Comparison of ENCODE assay signal across 10 cellular contexts in genomic region chr2:217695033-217695520, GRCh38.
DNase-seq lines count a peak whose midpoint lies in the region; ATAC-seq and TF ChIP-seq lines count a peak whose summit lies in the region.
"Had no signal": no experiment of that assay in that cellular context is flagged by ENCODE, and none has a peak within 500 bp of the region (broad histone marks: within the 10 kb centered on the region; RNA-seq: fewer than 3 reads in every experiment).

No MANE protein-coding gene starts in this region.

- H3K4me1 ChIP-seq in RWPE2 (ENCODE audit: insufficient read depth, poor library complexity, severe bottlenecking) (peaks cover 4% of the 10 kb centered on the region), gastrocnemius medialis (peaks cover 0 to 5% of the 10 kb centered on the region in 2 donors)

- H3K9me3 ChIP-seq in RWPE2 (ENCODE audit: severe bottlenecking): no peaks in the 10 kb centered on the region
- H3K9me3 ChIP-seq in gastrocnemius medialis: no peaks in the 10 kb centered on the region

- DNase-seq in Daoy (ENCODE audit: low read depth) (peak; percentile 48), RWPE2 (ENCODE audit: low spot score) (peak; percentile 70), fibroblast of mammary gland (ENCODE audit: low read depth) (peak; percentile 95), gastrocnemius medialis (no peak), NCI-H524 (lab: John Stamatoyannopoulos, UW) (no peak), NCI-H345 (lab: John Stamatoyannopoulos, UW) (no peak)
- DNase-seq: DMS79 treated with DMSO at 0.1 percent for 48 hours, SHP77 treated with DMSO at 0.1 percent for 48 hours had no signal

- peak overlapping the region; percentile 10 for H3K27ac ChIP-seq in RWPE2 (ENCODE audit: poor library complexity, severe bottlenecking)
- peak overlapping the region in 3 of 4 donors; percentile 14 to 50 (median 32) for H3K27ac ChIP-seq in gastrocnemius medialis

- in situ Hi-C loops in gastrocnemius medialis (cut with MboI; ENCODE audit: low sequenced_read_pairs in 4 of 4): no loop called here

- intact Hi-C loops in gastrocnemius medialis (cut with DNase I; ENCODE audit: low total_unique reads): no loop called here

- TF ChIP-seq CTCF in RWPE2 (IDR thresholded peaks at IDR 0.05; ENCODE audit: poor library complexity, severe bottlenecking) (no peak), fibroblast of mammary gland (conservative IDR thresholded peaks at IDR 0.05; ENCODE audit: control insufficient read depth, insufficient read depth, low read depth, low read length) (no peak), gastrocnemius medialis (IDR thresholded peaks at IDR 0.05 in 4 of 5, conservative IDR thresholded peaks at IDR 0.05 in 1 of 5) (no peak)

- H3K27me3 ChIP-seq in RWPE2 (ENCODE audit: insufficient read depth, poor library complexity, severe bottlenecking) (no peaks in the 10 kb centered on the region), gastrocnemius medialis (no peaks in the 10 kb centered on the region)

- H3K36me3 ChIP-seq in RWPE2 (ENCODE audit: low read depth): no peaks in the 10 kb centered on the region
- no peaks in the 10 kb centered on the region for H3K36me3 ChIP-seq in gastrocnemius medialis

- no peak for TF ChIP-seq POLR2A in gastrocnemius medialis (IDR thresholded peaks at IDR 0.05)

- peak; percentile 87 for ATAC-seq in RWPE2 (ENCODE audit: low read depth)
- ATAC-seq in gastrocnemius medialis: peak; percentile 39 to 58
- ATAC-seq in HG02840 (IDR thresholded peaks at IDR 0.05; ENCODE audit: low FRiP score, unreplicated experiment): no peak
- ATAC-seq in HG03342 (IDR thresholded peaks at IDR 0.05; ENCODE audit: unreplicated experiment): no peak

- H3K4me3 ChIP-seq in RWPE2 (ENCODE audit: severe bottlenecking) (no peak overlapping the region), fibroblast of mammary gland (ENCODE audit: control insufficient read depth, low read depth, low read length) (no peak overlapping the region), gastrocnemius medialis (no peak overlapping the region)

Comparison
In these comparisons a context has a peak if more than half of its experiments do, and no peak if none do; other contexts are left out.
1. DNase-seq: peak in Daoy (single experiment), RWPE2 (single experiment) and fibroblast of mammary gland (single experiment); none in gastrocnemius medialis (0 of 2), NCI-H524 (0 of 2) and NCI-H345 (single experiment).
2. ATAC-seq: peak in RWPE2 (single experiment) and gastrocnemius medialis (2 of 2); none in HG02840 (single experiment) and HG03342 (single experiment).